In genomic region chr18:9627642-9628041, GRCh38 we compare ENCODE assay signal across 1 cellular context.
TF ChIP-seq lines count a peak whose summit lies in the region.

No MANE protein-coding gene starts in this region.

TF ChIP-seq in HCT116, 20 proteins besides CTCF, POLR2A, EP300 and RAD21 (continued from another document):
- TF ChIP-seq TCF7L2 (IDR thresholded peaks at IDR 0.05; ENCODE audit: borderline replicate concordance, extremely low read depth, insufficient read depth, insufficient read length), result no peak
- no peak for TF ChIP-seq EZH2phosphoT487 (IDR thresholded peaks at IDR 0.05; ENCODE audit: borderline replicate concordance)
- no peak for TF ChIP-seq ZFX (IDR thresholded peaks at IDR 0.05)
- TF ChIP-seq EGR1 (IDR thresholded peaks at IDR 0.05; ENCODE audit: low read depth), result no peak
- TF ChIP-seq SP1 (IDR thresholded peaks at IDR 0.05; ENCODE audit: low read depth), result no peak
- no peak for TF ChIP-seq POLR2AphosphoS5 (IDR thresholded peaks at IDR 0.05; ENCODE audit: low read depth, low read length)
- TF ChIP-seq MAX (IDR thresholded peaks at IDR 0.05), result no peak
- TF ChIP-seq, protein P1, sequence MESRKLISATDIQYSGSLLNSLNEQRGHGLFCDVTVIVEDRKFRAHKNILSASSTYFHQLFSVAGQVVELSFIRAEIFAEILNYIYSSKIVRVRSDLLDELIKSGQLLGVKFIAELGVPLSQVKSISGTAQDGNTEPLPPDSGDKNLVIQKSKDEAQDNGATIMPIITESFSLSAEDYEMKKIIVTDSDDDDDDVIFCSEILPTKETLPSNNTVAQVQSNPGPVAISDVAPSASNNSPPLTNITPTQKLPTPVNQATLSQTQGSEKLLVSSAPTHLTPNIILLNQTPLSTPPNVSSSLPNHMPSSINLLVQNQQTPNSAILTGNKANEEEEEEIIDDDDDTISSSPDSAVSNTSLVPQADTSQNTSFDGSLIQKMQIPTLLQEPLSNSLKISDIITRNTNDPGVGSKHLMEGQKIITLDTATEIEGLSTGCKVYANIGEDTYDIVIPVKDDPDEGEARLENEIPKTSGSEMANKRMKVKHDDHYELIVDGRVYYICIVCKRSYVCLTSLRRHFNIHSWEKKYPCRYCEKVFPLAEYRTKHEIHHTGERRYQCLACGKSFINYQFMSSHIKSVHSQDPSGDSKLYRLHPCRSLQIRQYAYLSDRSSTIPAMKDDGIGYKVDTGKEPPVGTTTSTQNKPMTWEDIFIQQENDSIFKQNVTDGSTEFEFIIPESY (IDR thresholded peaks at IDR 0.05; ENCODE audit: extremely low read depth, insufficient replicate concordance, low read length), result no peak
- no peak for TF ChIP-seq FOSL1 (IDR thresholded peaks at IDR 0.05; ENCODE audit: low read depth)
- no peak for TF ChIP-seq JUND (IDR thresholded peaks at IDR 0.05)
- TF ChIP-seq SRF (IDR thresholded peaks at IDR 0.05; ENCODE audit: low read depth), result no peak
TF ChIP-seq in HCT116: peak in this region for 0.
